ENCODE assay signal across 9 cellular contexts in genomic region chr19:36797786-36798108, GRCh38. TPM values are rescaled to one million over a fixed set of nuclear protein-coding genes. Genes with fewer than 3 reads are reported as not detected.
DNase-seq lines count a peak whose midpoint lies in the region; ATAC-seq, FAIRE-seq and TF ChIP-seq lines count a peak whose summit lies in the region.
"Had no signal": no experiment of that assay in that cellular context is flagged by ENCODE, and none has a peak within 500 bp of the region (broad histone marks: within the 10 kb centered on the region; RNA-seq: fewer than 3 reads in every experiment).

No MANE protein-coding gene starts in this region.

- H3K4me1 Mint-ChIP-seq in CD4-positive, alpha-beta memory T cell: peaks cover 5 to 27% (median 16%) of the 10 kb centered on the region in 4 donors

- peak overlapping the region; percentile 99 to 100 (median 100) for H3K27ac Mint-ChIP-seq in CD4-positive, alpha-beta memory T cell

- peak overlapping the region; percentile 99 to 100 (median 99) for H3K4me3 Mint-ChIP-seq in CD4-positive, alpha-beta memory T cell

- WGBS in esophagus, 2 donors: 1 to 2% methylated on average over 9 of the region's 9 CpGs
- WGBS in pancreas, 2 donors: 0 to 2% methylated on average over 9 of the region's 9 CpGs

- POLR2A ChIA-PET in CD4-positive, alpha-beta memory T cell (lab: Charles Lee; ENCODE audit: partially characterized antibody): interaction anchor here (1.0 to 1.7 kb wide), 8 partner anchors 25 to 419 kb away, joined by 3 to 17 read pairs (median 6); partner anchors contain the start of genes ZFP14, ZNF345, ZNF529 and ZNF790
- POLR2A ChIA-PET in RWPE1 (lab: Yijun Ruan, JAX; ENCODE audit: low non-redundant PET): interaction anchor here (1.0 kb wide), 1 partner anchor 40 kb away, joined by 4 read pairs; no protein-coding TSS in a partner anchor

- H3K9me3 ChIP-seq in CD4-positive, alpha-beta memory T cell (ENCODE audit: control insufficient read depth in 1 of 2, low read length in 2 of 2): peaks cover 5 to 17% of the 10 kb centered on the region in 2 donors
- peaks cover 4 to 9% of the 10 kb centered on the region in 2 donors for H3K9me3 ChIP-seq in esophagus (ENCODE audit: control insufficient read depth in 2 of 2, insufficient read depth in 1 of 2, low read depth in 1 of 2, low read length in 1 of 2)
- no peaks in the 10 kb centered on the region for H3K9me3 ChIP-seq in pancreas

- CTCF ChIA-PET in CD4-positive, alpha-beta memory T cell (lab: Charles Lee; ENCODE audit: partially characterized antibody): no interaction called here
- CTCF ChIA-PET in RWPE1 (lab: Yijun Ruan, JAX): no interaction called here

- H3K27me3 ChIP-seq in CD4-positive, alpha-beta memory T cell (ENCODE audit: insufficient read depth, low read length): no peaks in the 10 kb centered on the region
- H3K27me3 ChIP-seq in esophagus (ENCODE audit: control insufficient read depth in 1 of 2, insufficient read depth in 2 of 2, low read length in 2 of 2) (no peaks in the 10 kb centered on the region), pancreas (no peaks in the 10 kb centered on the region)

- peak overlapping the region; percentile 94 to 96 for H3K4me3 ChIP-seq in CD4-positive, alpha-beta memory T cell (ENCODE audit: low read length in 2 of 2)
- H3K4me3 ChIP-seq in esophagus (ENCODE audit: low read depth in 1 of 2, low read length in 2 of 2) (peak overlapping the region; percentile 68 to 81), pancreas (peak overlapping the region; percentile 30 to 89 (median 70))

- peaks cover 4% of the 10 kb centered on the region for H3K4me1 ChIP-seq in CD4-positive, alpha-beta memory T cell (ENCODE audit: insufficient read depth, low read length)
- no peaks in the 10 kb centered on the region for H3K4me1 ChIP-seq in esophagus (ENCODE audit: control insufficient read depth in 2 of 2, insufficient read depth in 2 of 2, low read length in 1 of 2)
- H3K4me1 ChIP-seq in pancreas: peaks cover 0 to 6% (median 0%) of the 10 kb centered on the region in 3 donors

- peaks cover 2% of the 10 kb centered on the region for H3K36me3 ChIP-seq in CD4-positive, alpha-beta memory T cell (ENCODE audit: insufficient read depth, low read length)
- H3K36me3 ChIP-seq in esophagus (ENCODE audit: control insufficient read depth in 2 of 2, insufficient read depth in 2 of 2, low read length in 1 of 2) (peaks cover 3 to 4% of the 10 kb centered on the region in 2 donors), pancreas (peaks cover 0 to 12% (median 5%) of the 10 kb centered on the region in 3 donors)

- H3K27ac ChIP-seq in CD4-positive, alpha-beta memory T cell (ENCODE audit: low read depth, low read length): peak overlapping the region; percentile 79
- peak overlapping the region; percentile 74 for H3K27ac ChIP-seq in RWPE1
- peak overlapping the region; percentile 72 to 84 for H3K27ac ChIP-seq in esophagus (ENCODE audit: low read depth in 2 of 2, low read length in 1 of 2)
- peak overlapping the region in 3 of 4 donors; percentile 39 to 76 (median 59) for H3K27ac ChIP-seq in pancreas

- no peaks in the 10 kb centered on the region for H3K27me3 Mint-ChIP-seq in CD4-positive, alpha-beta memory T cell

- ATAC-seq in pancreas: no peak

- peaks cover 44% of the 10 kb centered on the region in 2 donors for H3K36me3 Mint-ChIP-seq in CD4-positive, alpha-beta memory T cell

- TF ChIP-seq CTCF in RWPE1 (conservative IDR thresholded peaks at IDR 0.05; ENCODE audit: low read depth): no peak
- TF ChIP-seq CTCF in pancreas (IDR thresholded peaks at IDR 0.05): no peak

- intact Hi-C loops in CD4-positive, alpha-beta memory T cell (cut with micrococcal nuclease): loop anchor here (1.0 kb wide), 5 partner anchors 25 to 119 kb away; partner anchors contain the start of genes ZNF345, ZNF567, ZNF568 and ZNF790
- intact Hi-C loops in pancreas (cut with DNase I): no loop called here

- no peak for FAIRE-seq in pancreas (lab: Jason Lieb, UNC)

- peaks cover 6 to 80% (median 59%) of the 10 kb centered on the region in 8 donors for H3K9me3 Mint-ChIP-seq in CD4-positive, alpha-beta memory T cell

- no peak for DNase-seq in CD4-positive, alpha-beta memory T cell
- DNase-seq in RWPE1 (ENCODE audit: low spot score): no peak
- no peak for DNase-seq in pancreas
- no peak for DNase-seq in NCI-H446 treated with DMSO at 0.1 percent for 48 hours (lab: John Stamatoyannopoulos, UW)
- DNase-seq in stimulated activated CD4-positive, alpha-beta T cell treated with anti-CD3 and anti-CD28 coated beads, Interleukin-4, amount 100 ng/mL, for 4 hours: no peak
- DNase-seq in NCI-H2196 treated with DMSO at 0.1 percent for 48 hours (lab: John Stamatoyannopoulos, UW; ENCODE audit: unreplicated experiment): no peak
- no peak for DNase-seq in NCI-H2196 (lab: John Stamatoyannopoulos, UW; ENCODE audit: unreplicated experiment)
- DNase-seq: NCI-H1105 had no signal

RNA-seq across cellular contexts. Expression of gene ZNF850, which starts 25.1 kb away (rescaled TPM):
- 1 to 10 TPM; 3.7 to 5.4 TPM for total RNA-seq in CD4-positive, alpha-beta memory T cell
- 1 to 10 TPM in 1 of 2 donors, not detected in 1; 1.5 TPM for polyA plus RNA-seq in CD4-positive, alpha-beta memory T cell
- polyA plus RNA-seq in esophagus: under 1 TPM; 0.13 to 0.55 TPM
- 1 to 10 TPM in 5 of 6 donors, under 1 TPM in 1; 0.97 to 2.4 (median 1.7) TPM for total RNA-seq in pancreas
- polyA plus RNA-seq in pancreas: under 1 TPM; 0.34 to 0.45 TPM

RNA-seq across cellular contexts. Expression of gene ZNF790, which starts 40.4 kb away (rescaled TPM):
- total RNA-seq in CD4-positive, alpha-beta memory T cell: 10 to 100 TPM; 12.4 to 13.4 TPM
- polyA plus RNA-seq in CD4-positive, alpha-beta memory T cell: 1 to 10 TPM; 5.1 to 6.6 TPM
- polyA plus RNA-seq in esophagus (1 to 10 TPM; 2.9 to 3.3 TPM), pancreas (1 to 10 TPM; 2.0 to 2.6 TPM)
- total RNA-seq in pancreas: 1 to 10 TPM; 2.3 to 5.1 (median 3.2) TPM

RNA-seq across cellular contexts. Expression of gene ZNF345, which starts 52.9 kb away (rescaled TPM):
- total RNA-seq in CD4-positive, alpha-beta memory T cell: 10 to 100 TPM; 17.6 to 18.0 TPM
- polyA plus RNA-seq in CD4-positive, alpha-beta memory T cell: 10 to 100 TPM in 1 of 2 donors, 1 to 10 TPM in 1; 7.9 to 10.0 TPM
- polyA plus RNA-seq in esophagus (1 to 10 TPM; 2.0 to 2.3 TPM), pancreas (1 to 10 TPM; 2.2 to 2.7 TPM)
- total RNA-seq in pancreas: 1 to 10 TPM; 1.4 to 3.8 (median 2.0) TPM
